23 cellular contexts compared by ENCODE assay signal in genomic region chr1:198845851-198846250, GRCh38.
DNase-seq lines count a peak whose midpoint lies in the region; ATAC-seq and TF ChIP-seq lines count a peak whose summit lies in the region.
"Had no signal": no experiment of that assay in that cellular context is flagged by ENCODE, and none has a peak within 500 bp of the region (broad histone marks: within the 10 kb centered on the region; RNA-seq: fewer than 3 reads in every experiment).

No MANE protein-coding gene starts in this region.

- H3K18ac ChIP-seq in IMR-90 (ENCODE audit: low read depth, low read length), result no peak overlapping the region

- no peak overlapping the region for H2BK5ac ChIP-seq in IMR-90 (ENCODE audit: low read depth, low read length, poor library complexity, severe bottlenecking)

- TF ChIP-seq CTCF in A673 (conservative IDR thresholded peaks at IDR 0.05; ENCODE audit: low read depth, low read length) (no peak), IMR-90 (conservative IDR thresholded peaks at IDR 0.05; ENCODE audit: low read depth, low read length) (no peak), foreskin keratinocyte (conservative IDR thresholded peaks at IDR 0.05) (no peak), SK-N-SH (IDR thresholded peaks at IDR 0.05) (no peak)

- H4K20me1 ChIP-seq in IMR-90 (ENCODE audit: insufficient read depth, low read length) (no peaks in the 10 kb centered on the region), SK-N-SH (ENCODE audit: insufficient read depth) (no peaks in the 10 kb centered on the region)

- dilution Hi-C loops in IMR-90 (cut with HindIII; ENCODE audit: low sequenced_read_pairs, unreplicated experiment), result no loop called here

- H2BK15ac ChIP-seq in IMR-90 (ENCODE audit: low read depth, low read length), result no peak overlapping the region

- H3K56ac ChIP-seq in IMR-90 (ENCODE audit: extremely low read depth, insufficient read depth, low read length), result no peak overlapping the region

- H3K79me2 ChIP-seq in SK-N-SH (ENCODE audit: insufficient read depth), result no peaks in the 10 kb centered on the region

- H2AFZ ChIP-seq in IMR-90 (replicated peaks; ENCODE audit: low read length, poor library complexity) (no peak overlapping the region), SK-N-SH (ENCODE audit: low read depth) (no peak overlapping the region)
- H2AFZ ChIP-seq: GM23338 had no signal

- in situ Hi-C loops in IMR-90 (cut with MboI; ENCODE audit: low sequenced_read_pairs), result no loop called here

- CTCF ChIA-PET in A673 (lab: Charles Lee) (no interaction called here), IMR-90 (lab: Yijun Ruan, JAX) (no interaction called here), SK-N-SH (lab: Yijun Ruan, JAX) (interaction anchor here (0.7 kb wide), 2 partner anchors 680 to 1191 kb away, joined by 3 read pairs; no protein-coding TSS in a partner anchor)

- H3K4me2 ChIP-seq in IMR-90 (ENCODE audit: low read depth, low read length) (no peak overlapping the region), SK-N-SH (no peak overlapping the region)
- H3K4me2 ChIP-seq: GM23338 had no signal

- TF ChIP-seq POLR2A in IMR-90 (IDR thresholded peaks at IDR 0.05; ENCODE audit: low read depth, low read length), result no peak

- H3K9me2 ChIP-seq in SK-N-SH, result no peaks in the 10 kb centered on the region

- H3K36me3 ChIP-seq in A673 (ENCODE audit: insufficient read depth, low read length, poor library complexity, severe bottlenecking) (peaks cover 70% of the 10 kb centered on the region), IMR-90 (ENCODE audit: control insufficient read depth, insufficient read depth, low read length) (peaks cover 16% of the 10 kb centered on the region), SK-N-SH (replicated peaks in 1 of 2; ENCODE audit: control insufficient read depth in 1 of 2, insufficient read depth in 2 of 2, low read length in 1 of 2) (peaks cover 2 to 45% of the 10 kb centered on the region in 2 experiments)
- H3K36me3 ChIP-seq: breast epithelium had no signal

- H3K4me1 ChIP-seq in A673 (ENCODE audit: insufficient read depth, low read length, poor library complexity, severe bottlenecking) (peaks cover 26% of the 10 kb centered on the region), IMR-90 (ENCODE audit: control insufficient read depth, insufficient read depth, low read length) (no peaks in the 10 kb centered on the region; the same call in 1 of the 2 replicates), foreskin keratinocyte (peaks cover 11% of the 10 kb centered on the region), SK-N-SH (ENCODE audit: control insufficient read depth in 1 of 2, insufficient read depth in 2 of 2, low read depth in 1 of 2, low read length in 1 of 2) (peaks cover 11 to 14% of the 10 kb centered on the region in 2 experiments; a peak in 3 of 4 replicates)
- H3K4me1 ChIP-seq: breast epithelium had no signal

- H2BK120ac ChIP-seq in IMR-90 (ENCODE audit: low read depth, low read length), result no peak overlapping the region

- H3K14ac ChIP-seq in IMR-90 (replicated peaks; ENCODE audit: low read depth, low read length), result no peak overlapping the region

- intact Hi-C loops in A673 (cut with micrococcal nuclease; ENCODE audit: unreplicated experiment) (no loop called here), IMR-90 (cut with micrococcal nuclease) (no loop called here)

- H3K9me1 ChIP-seq in IMR-90 (ENCODE audit: insufficient read depth, low read length), result peaks cover 11% of the 10 kb centered on the region

- H3K9ac ChIP-seq in IMR-90 (ENCODE audit: low read depth, low read length) (no peak overlapping the region), SK-N-SH (no peak overlapping the region)

- no peak overlapping the region for H2AK9ac ChIP-seq in IMR-90 (replicated peaks; ENCODE audit: low read depth, low read length, poor library complexity)

- TF ChIP-seq RAD21 in IMR-90 (IDR thresholded peaks at IDR 0.05; ENCODE audit: low read length) (no peak), SK-N-SH (IDR thresholded peaks at IDR 0.05; ENCODE audit: low read length) (no peak)

- DNase-seq in A673 (ENCODE audit: low spot score) (no peak), IMR-90 (peak; percentile 72), astrocyte of the hippocampus (ENCODE audit: low read depth, low spot score) (peak; percentile 27), foreskin keratinocyte (peak; percentile 7 to 36), NCI-H2029 treated with DMSO at 0.1 percent for 48 hours (lab: John Stamatoyannopoulos, UW) (no peak), nucleus accumbens (lab: John Stamatoyannopoulos, UW) (no peak), SK-N-SH (no peak)
- DNase-seq: activated CD4-positive, alpha-beta T cell treated with anti-CD3 and anti-CD28 coated beads for 1 hour; activated CD8-positive, alpha-beta memory T cell treated with anti-CD3 and anti-CD28 coated beads, Interleukin-2, amount 50 U/mL, for 48 hours; activated CD8-positive, alpha-beta T cell treated with anti-CD3 and anti-CD28 coated beads for 36 hours; activated naive CD4-positive, alpha-beta T cell treated with anti-CD3 and anti-CD28 coated beads for 36 hours; Calu3; DMS79; naive thymus-derived CD4-positive, alpha-beta T cell; NCI-H1048; NCI-H510A; OCI-M1; stimulated activated naive CD4-positive, alpha-beta T cell; T-helper 17 cell had no signal

- no peak for TF ChIP-seq EP300 in SK-N-SH (IDR thresholded peaks at IDR 0.05; ENCODE audit: borderline replicate concordance in 1 of 2, low read depth in 1 of 2, low read length in 1 of 2)

- H4K91ac ChIP-seq in IMR-90 (ENCODE audit: insufficient read depth, low read depth, low read length), result no peak overlapping the region

- no peak overlapping the region for H4K8ac ChIP-seq in IMR-90 (ENCODE audit: low read depth in 2 of 2, low read length in 2 of 2)

- H3K79me1 ChIP-seq in IMR-90 (ENCODE audit: low read depth in 1 of 2, low read length in 2 of 2), result peaks cover 3 to 25% of the 10 kb centered on the region in 2 experiments; a peak in 3 of 4 replicates

- POLR2A ChIA-PET in A673 (lab: Charles Lee; ENCODE audit: low non-redundant PET) (no interaction called here), IMR-90 (lab: Charles Lee; ENCODE audit: unreplicated experiment) (no interaction called here), SK-N-SH (lab: Yijun Ruan, JAX) (no interaction called here)

- peak overlapping the region; percentile 31 for H3K27ac ChIP-seq in A673 (ENCODE audit: low read depth, low read length, poor library complexity, severe bottlenecking)
- H3K27ac ChIP-seq in IMR-90 (ENCODE audit: insufficient read depth, low read length), result no peak overlapping the region
- H3K27ac ChIP-seq in foreskin keratinocyte, result no peak overlapping the region
- no peak overlapping the region for H3K27ac ChIP-seq in SK-N-SH (ENCODE audit: low read depth in 2 of 2, low read length in 1 of 2)
- H3K27ac ChIP-seq: breast epithelium had no signal

- no peak overlapping the region for H2AK5ac ChIP-seq in IMR-90 (ENCODE audit: low read depth, low read length)

- no peaks in the 10 kb centered on the region for H3K9me3 ChIP-seq in A673 (ENCODE audit: low read depth, low read length, poor library complexity, severe bottlenecking)
- no peaks in the 10 kb centered on the region for H3K9me3 ChIP-seq in IMR-90 (ENCODE audit: control insufficient read depth, insufficient read depth, low read length)
- no peaks in the 10 kb centered on the region for H3K9me3 ChIP-seq in SK-N-SH
- H3K9me3 ChIP-seq: breast epithelium had no signal

- H3K27me3 ChIP-seq in A673 (replicated peaks; ENCODE audit: insufficient read depth, low read depth, low read length, poor library complexity), result no peaks in the 10 kb centered on the region
- H3K27me3 ChIP-seq in IMR-90 (ENCODE audit: control insufficient read depth, insufficient read depth, low read length), result no peaks in the 10 kb centered on the region
- H3K27me3 ChIP-seq in foreskin keratinocyte, result no peaks in the 10 kb centered on the region
- H3K27me3 ChIP-seq in SK-N-SH (ENCODE audit: insufficient read depth), result no peaks in the 10 kb centered on the region
- H3K27me3 ChIP-seq: breast epithelium had no signal

- H3K4ac ChIP-seq in IMR-90 (ENCODE audit: low read depth, low read length), result no peak overlapping the region

- peaks cover 14% of the 10 kb centered on the region for H3F3A ChIP-seq in SK-N-SH (replicated peaks; ENCODE audit: insufficient read depth)

- H3K23ac ChIP-seq in IMR-90 (ENCODE audit: low read depth, low read length), result no peak overlapping the region

- no peak overlapping the region for H4K5ac ChIP-seq in IMR-90 (ENCODE audit: low read depth, low read length)

- H3K4me3 ChIP-seq in A673 (ENCODE audit: low read depth, low read length, poor library complexity, severe bottlenecking) (no peak overlapping the region), IMR-90 (ENCODE audit: insufficient read depth, low read depth, low read length) (no peak overlapping the region), SK-N-SH (ENCODE audit: low read depth in 2 of 2, low read length in 1 of 2) (no peak overlapping the region)
- H3K4me3 ChIP-seq: breast epithelium, GM23338 had no signal

- peak; percentile 65 for ATAC-seq in IMR-90 (ENCODE audit: low read depth)
- ATAC-seq in foreskin keratinocyte, result peak; percentile 5
- ATAC-seq in HG02973 (IDR thresholded peaks at IDR 0.05; ENCODE audit: unreplicated experiment), result no peak
- ATAC-seq: activated CD8-positive, alpha-beta T cell treated with anti-CD3 and anti-CD28 coated beads for 36 hours; GM23338; naive thymus-derived CD4-positive, alpha-beta T cell; SK-N-SH treated with all-trans-retinoic acid at 6 μM for 48 hours; T-helper 17 cell had no signal

- no TSS peak for BruUV-seq in A673 (replicated peaks; lab: Mats Ljungman, UMichigan)
- BruUV-seq in IMR-90 (replicated peaks; lab: Mats Ljungman, UMichigan), result no TSS peak

- no peak overlapping the region for H2BK20ac ChIP-seq in IMR-90 (ENCODE audit: low read depth, low read length)

- WGBS in IMR-90 (ENCODE audit: extremely low coverage in 2 of 2, insufficient read length in 1 of 2), 2 experiments, result no CpG with 5 or more reads among the region's 4 CpGs
- WGBS in SK-N-SH (ENCODE audit: low lambda C conversion rate), result 89% methylated on average over 4 of the region's 4 CpGs

TF ChIP-seq in IMR-90, 13 proteins besides CTCF, POLR2A, EP300 and RAD21 (continues in another document):
- no peak for TF ChIP-seq USF2 (IDR thresholded peaks at IDR 0.05; ENCODE audit: low read depth, low read length)

TF ChIP-seq in SK-N-SH, 30 proteins besides CTCF, POLR2A, EP300 and RAD21 (continues in another document):
- TF ChIP-seq SMC3 (IDR thresholded peaks at IDR 0.05; ENCODE audit: low read depth, low read length), result no peak
- no peak for TF ChIP-seq MEF2A (IDR thresholded peaks at IDR 0.05; ENCODE audit: borderline replicate concordance, low read depth)
- no peak for TF ChIP-seq USF2 (IDR thresholded peaks at IDR 0.05; ENCODE audit: borderline replicate concordance, low read depth, low read length)
- TF ChIP-seq TCF12 (IDR thresholded peaks at IDR 0.05), result no peak

Comparison
In these comparisons a context has a peak if more than half of its experiments do, and no peak if none do; other contexts are left out.
1. DNase-seq: peak in IMR-90 (single experiment), astrocyte of the hippocampus (single experiment) and foreskin keratinocyte (2 of 2); none in A673 (single experiment), NCI-H2029 treated with DMSO at 0.1 percent for 48 hours (single experiment), nucleus accumbens (0 of 56) and SK-N-SH (single experiment).